27 cellular contexts compared by ENCODE assay signal in the genomic region with DNA sequence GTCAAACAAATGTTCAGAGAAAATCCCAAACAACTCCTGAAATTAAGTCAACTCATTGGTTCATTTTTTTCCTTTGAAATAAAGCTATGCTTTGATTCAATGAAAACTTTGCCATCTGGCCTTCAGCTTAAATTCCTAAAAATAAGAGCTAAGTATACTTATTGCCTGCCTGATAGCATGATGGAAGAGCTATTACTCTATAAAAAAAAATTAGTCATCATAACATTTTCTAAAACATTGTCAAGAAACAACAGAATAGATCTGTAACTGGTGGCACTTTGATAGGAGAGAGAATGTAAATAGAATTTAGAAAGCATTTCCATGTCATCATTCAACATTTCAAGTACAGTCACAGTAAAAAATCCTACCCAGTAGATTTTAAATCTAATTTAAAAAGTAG.
"Had no signal": no experiment of that assay in that cellular context is flagged by ENCODE, and none has a peak within 500 bp of the region (broad histone marks: within the 10 kb centered on the region; RNA-seq: fewer than 3 reads in every experiment).

No MANE protein-coding gene starts in this region.

- H3K27ac ChIP-seq: neutrophil, pancreas, prostate gland, right lobe of liver, sigmoid colon, stomach, thoracic aorta, thyroid gland, tibial nerve, upper lobe of left lung, vagina had no signal

- H3K36me3 Mint-ChIP-seq: natural killer cell; stimulated activated effector memory CD8-positive, alpha-beta T cell treated with anti-CD3 and anti-CD28 coated beads, Interleukin-12 subunit alpha, Interleukin-12 subunit beta, amount 100 ng/mL, for 72 hours; stimulated activated naive B cell treated with anti-CD40 and anti-IgM and Interleukin-4, amounts not matched to agents 10 μg/mL and 1 μg/mL and 100 μg/mL, for 72 hours had no signal

- DNase-seq: natural killer cell; nephron progenitor cell; nucleus accumbens; pancreas; retina; right lobe of liver; sigmoid colon; small intestine; stimulated activated CD4-positive, alpha-beta T cell treated with anti-CD3 and anti-CD28 coated beads, Interleukin-15, amount 100 ng/mL, for 24 hours; stimulated activated CD4-positive, alpha-beta T cell treated with anti-CD3 and anti-CD28 coated beads, Interleukin-2, amount 100 ng/mL, for 24 hours; stimulated activated CD4-positive, alpha-beta T cell treated with anti-CD3 and anti-CD28 coated beads, Interleukin-2, amount 100 ng/mL, for 48 hours; stimulated activated CD4-positive, alpha-beta T cell treated with anti-CD3 and anti-CD28 coated beads, Interleukin-4, amount 100 ng/mL, for 24 hours; stimulated activated naive B cell treated with anti-CD40 and anti-IgM and Interleukin-4, amounts not matched to agents 10 μg/mL and 1 μg/mL and 100 μg/mL, for 72 hours; stimulated activated naive CD4-positive, alpha-beta T cell treated with Interleukin-2 at 50 U/mL for 16 hours; stomach; thyroid gland; trophoblast cell; upper lobe of left lung had no signal

- H3K9me3 ChIP-seq: neutrophil, pancreas, prostate gland, right atrium auricular region, right lobe of liver, sigmoid colon, stomach, thoracic aorta, thyroid gland, tibial nerve, upper lobe of left lung, vagina had no signal

- H3K4me1 ChIP-seq: prostate gland, thyroid gland, tibial nerve, vagina had no signal

- H3K27ac Mint-ChIP-seq: natural killer cell; nephron progenitor cell; stimulated activated effector memory CD8-positive, alpha-beta T cell treated with anti-CD3 and anti-CD28 coated beads, Interleukin-12 subunit alpha, Interleukin-12 subunit beta, amount 100 ng/mL, for 72 hours; stimulated activated naive B cell treated with anti-CD40 and anti-IgM and Interleukin-4, amounts not matched to agents 10 μg/mL and 1 μg/mL and 100 μg/mL, for 72 hours; stimulated activated naive CD8-positive, alpha-beta T cell treated with anti-CD3 and anti-CD28 coated beads, Interleukin-15, Interleukin-2, amounts not matched to agents 100 ng/mL and 50 ng/mL, for 24 hours had no signal

- ATAC-seq: natural killer cell; pancreas; right lobe of liver; stimulated activated effector memory CD8-positive, alpha-beta T cell treated with anti-CD3 and anti-CD28 coated beads, Interleukin-12 subunit alpha, Interleukin-12 subunit beta, amount 100 ng/mL, for 72 hours; stimulated activated naive B cell treated with anti-CD40 and anti-IgM and Interleukin-4, amounts not matched to agents 10 μg/mL and 1 μg/mL and 100 μg/mL, for 72 hours had no signal

- H3K4me3 ChIP-seq: pancreas, prostate gland, right atrium auricular region, right lobe of liver, sigmoid colon, stomach, thoracic aorta, thyroid gland, tibial nerve, upper lobe of left lung, vagina had no signal

- H3K9me3 Mint-ChIP-seq: natural killer cell; nephron progenitor cell; neural crest cell; stimulated activated effector memory CD8-positive, alpha-beta T cell treated with anti-CD3 and anti-CD28 coated beads, Interleukin-12 subunit alpha, Interleukin-12 subunit beta, amount 100 ng/mL, for 72 hours; stimulated activated naive B cell treated with anti-CD40 and anti-IgM and Interleukin-4, amounts not matched to agents 10 μg/mL and 1 μg/mL and 100 μg/mL, for 72 hours; stimulated activated naive CD8-positive, alpha-beta T cell treated with anti-CD3 and anti-CD28 coated beads, Interleukin-15, Interleukin-2, amounts not matched to agents 100 ng/mL and 50 ng/mL, for 24 hours had no signal

- H3K4me3 Mint-ChIP-seq: natural killer cell; nephron progenitor cell; neural crest cell; stimulated activated effector memory CD8-positive, alpha-beta T cell treated with anti-CD3 and anti-CD28 coated beads, Interleukin-12 subunit alpha, Interleukin-12 subunit beta, amount 100 ng/mL, for 72 hours; stimulated activated naive B cell treated with anti-CD40 and anti-IgM and Interleukin-4, amounts not matched to agents 10 μg/mL and 1 μg/mL and 100 μg/mL, for 72 hours; stimulated activated naive CD8-positive, alpha-beta T cell treated with anti-CD3 and anti-CD28 coated beads, Interleukin-15, Interleukin-2, amounts not matched to agents 100 ng/mL and 50 ng/mL, for 24 hours had no signal

- H3K4me1 Mint-ChIP-seq: natural killer cell; stimulated activated effector memory CD8-positive, alpha-beta T cell treated with anti-CD3 and anti-CD28 coated beads, Interleukin-12 subunit alpha, Interleukin-12 subunit beta, amount 100 ng/mL, for 72 hours; stimulated activated naive B cell treated with anti-CD40 and anti-IgM and Interleukin-4, amounts not matched to agents 10 μg/mL and 1 μg/mL and 100 μg/mL, for 72 hours had no signal

- H3K27me3 ChIP-seq: pancreas, right atrium auricular region, right lobe of liver, sigmoid colon, thyroid gland, tibial nerve, upper lobe of left lung, vagina had no signal

- H3K36me3 ChIP-seq: neutrophil, pancreas, prostate gland, right atrium auricular region, right lobe of liver, sigmoid colon, stomach, thoracic aorta, thyroid gland, tibial nerve, upper lobe of left lung, vagina had no signal
